ENCODE assay signal across 1 cellular context in genomic region chr7:43439631-43440401, GRCh38.
TF ChIP-seq lines count a peak whose summit lies in the region.

No MANE protein-coding gene starts in this region.

TF ChIP-seq in HepG2, 621 proteins besides CTCF, POLR2A, EP300 and RAD21 (continued from another document):
- 0 out of 2 replicates have a peak, but pooled peaks have one; percentile 24 for TF ChIP-seq HBP1 (CRISPR knock-in tag; IDR thresholded peaks at IDR 0.05; ENCODE audit: low read depth)
- TF ChIP-seq ZNF768 (CRISPR knock-in tag; IDR thresholded peaks at IDR 0.05), result peak; percentile 28; the same call in 1 of the 2 replicates
- peak; percentile 33; the same call in 1 of the 2 replicates for TF ChIP-seq HDAC1 (CRISPR knock-in tag; IDR thresholded peaks at IDR 0.05)
- 0 out of 2 replicates have a peak, but pooled peaks have one; percentile 44 for TF ChIP-seq CREB3 (CRISPR knock-in tag; IDR thresholded peaks at IDR 0.05)
- TF ChIP-seq PATZ1 (CRISPR knock-in tag; IDR thresholded peaks at IDR 0.05), result peak; percentile 65
- 0 out of 2 replicates have a peak, but pooled peaks have one; percentile 34 for TF ChIP-seq SALL2 (CRISPR knock-in tag; IDR thresholded peaks at IDR 0.05)
- TF ChIP-seq THAP7 (CRISPR knock-in tag; IDR thresholded peaks at IDR 0.05), result 0 out of 2 replicates have a peak, but pooled peaks have one; percentile 68
- TF ChIP-seq ZBTB39 (CRISPR knock-in tag; IDR thresholded peaks at IDR 0.05), result no peak
- TF ChIP-seq NFAT5 (CRISPR knock-in tag; IDR thresholded peaks at IDR 0.05), result 0 out of 2 replicates have a peak, but pooled peaks have one; percentile 0
- no peak for TF ChIP-seq BHLHE40 (IDR thresholded peaks at IDR 0.05; ENCODE audit: low read length)
- peak; percentile 58 for TF ChIP-seq SMC3 (IDR thresholded peaks at IDR 0.05; ENCODE audit: low read length)
- TF ChIP-seq IKZF5 (CRISPR knock-in tag; IDR thresholded peaks at IDR 0.05), result 0 out of 2 replicates have a peak, but pooled peaks have one; percentile 6
- TF ChIP-seq MAZ (IDR thresholded peaks at IDR 0.05; ENCODE audit: borderline replicate concordance, low read depth, low read length), result peak; percentile 49; the same call in 1 of the 2 replicates
- no peak for TF ChIP-seq MAZ (CRISPR knock-in tag; IDR thresholded peaks at IDR 0.05; ENCODE audit: low read depth)
- no peak for TF ChIP-seq HNF1A (IDR thresholded peaks at IDR 0.05; ENCODE audit: low read depth)
- TF ChIP-seq HNF1A (CRISPR knock-in tag; IDR thresholded peaks at IDR 0.05; ENCODE audit: borderline replicate concordance), result no peak
- peak; percentile 38; the same call in 1 of the 2 replicates for TF ChIP-seq ZFP91 (CRISPR knock-in tag; IDR thresholded peaks at IDR 0.05; ENCODE audit: borderline replicate concordance)
- TF ChIP-seq ZNF644 (CRISPR knock-in tag; IDR thresholded peaks at IDR 0.05; ENCODE audit: low read depth), result peak; percentile 64; the same call in 1 of the 2 replicates
